In the genomic region with DNA sequence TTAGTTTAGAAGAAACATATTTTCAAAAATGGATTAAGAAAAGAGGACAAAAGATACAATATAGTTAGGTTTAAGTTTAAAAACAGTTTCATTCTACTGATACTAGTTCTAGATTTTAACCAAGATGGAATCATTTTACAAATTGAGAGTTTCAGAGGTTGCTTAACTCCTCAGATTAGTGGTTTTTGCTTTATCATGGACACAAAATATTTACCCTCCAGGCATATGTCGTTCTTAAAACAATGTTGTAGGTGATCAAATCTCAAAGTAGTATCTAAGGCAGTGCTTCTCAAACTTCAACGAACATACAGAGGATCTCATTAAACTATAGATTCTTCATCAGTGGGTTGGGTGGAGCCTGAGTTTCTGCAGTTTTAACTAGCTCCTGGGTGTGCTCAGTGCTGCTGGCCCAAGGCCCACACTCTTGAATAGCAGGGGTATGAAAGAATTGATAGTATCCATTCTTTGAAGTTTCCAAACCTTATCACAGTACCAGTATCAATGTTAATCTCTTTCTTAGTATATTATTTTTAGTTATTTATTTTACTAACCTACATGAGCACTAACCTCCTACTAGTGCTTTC, we compare ENCODE assay signal across 21 cellular contexts. TPM values are rescaled to one million over a fixed set of nuclear protein-coding genes. Genes with fewer than 3 reads are reported as not detected.
A peak's percentile ranks its signal among the peaks of the same experiment; 100 is the strongest.
DNase-seq lines count a peak whose midpoint lies in the region; ATAC-seq and TF ChIP-seq lines count a peak whose summit lies in the region.
"Had no signal": no experiment of that assay in that cellular context is flagged by ENCODE, and none has a peak within 500 bp of the region (broad histone marks: within the 10 kb centered on the region; RNA-seq: fewer than 3 reads in every experiment).

No MANE protein-coding gene starts in this region.

- DNase-seq in GM23338 (ENCODE audit: low spot score) (no peak), RPMI7951 (ENCODE audit: low read depth) (peak; percentile 54), left ventricle myocardium superior (no peak), smooth muscle cell (lab: John Stamatoyannopoulos, UW; ENCODE audit: unreplicated experiment) (no peak), mesenteric fat pad (ENCODE audit: low spot score) (no peak)
- DNase-seq in stimulated activated CD4-positive, alpha-beta T cell treated with anti-CD3 and anti-CD28 coated beads, Interleukin-4, amount 100 ng/mL, for 4 hours: no peak
- DNase-seq: activated CD4-positive, alpha-beta T cell treated with anti-CD3 and anti-CD28 coated beads, Interleukin-2, amount 50 U/mL, for 1 hour; activated naive CD4-positive, alpha-beta T cell treated with Interleukin-2 at 50 U/mL for 16 hours; activated T-cell treated with anti-CD3 and anti-CD28 coated beads for 4 hours; Calu3; dermis blood vessel endothelial cell; GDM1; NCI-H1092 treated with DMSO at 0.1 percent for 48 hours; NCI-H2107; NCI-H526 treated with DMSO at 0.1 percent for 48 hours; Peyer's patch; retina had no signal

- no peaks in the 10 kb centered on the region for H3K9me3 ChIP-seq in smooth muscle cell (replicated peaks; ENCODE audit: low read depth)
- H3K9me3 ChIP-seq: Peyer's patch had no signal

- H3K27me3 Mint-ChIP-seq in GM23338 (ENCODE audit: insufficient read depth, low read depth, poor library complexity): no peaks in the 10 kb centered on the region

- H3F3A ChIP-seq in GM23338 (replicated peaks; ENCODE audit: low read depth) (no peaks in the 10 kb centered on the region), smooth muscle cell (ENCODE audit: low read depth) (peaks cover 10% of the 10 kb centered on the region)

- H3K36me3 Mint-ChIP-seq in GM23338 (ENCODE audit: low read depth): peaks cover 8% of the 10 kb centered on the region; the same call in 2 of the 3 replicates
- H3K36me3 Mint-ChIP-seq: memory B cell had no signal

- H3K9ac ChIP-seq in smooth muscle cell (ENCODE audit: low read depth): no peak overlapping the region
- H3K9ac ChIP-seq: neural progenitor cell had no signal

- H3K9me3 Mint-ChIP-seq in GM23338: no peaks in the 10 kb centered on the region
- H3K9me3 Mint-ChIP-seq: memory B cell had no signal

- intact Hi-C loops in left ventricle myocardium superior (cut with micrococcal nuclease): loop anchor here (5.0 kb wide), 1 partner anchor 46 kb away; a partner anchor contains a TSS

- H3K27me3 ChIP-seq in GM23338 (ENCODE audit: insufficient read depth) (no peaks in the 10 kb centered on the region), smooth muscle cell (ENCODE audit: low read depth) (no peaks in the 10 kb centered on the region)
- H3K27me3 ChIP-seq: neural progenitor cell, Peyer's patch had no signal

- peak overlapping the region; percentile 43; the same call in 1 of the 2 replicates for H3K27ac Mint-ChIP-seq in GM23338
- H3K27ac Mint-ChIP-seq: memory B cell, neural progenitor cell had no signal

- H3K4me3 ChIP-seq in GM23338: no peak overlapping the region
- H3K4me3 ChIP-seq in smooth muscle cell: no peak overlapping the region
- H3K4me3 ChIP-seq: neural progenitor cell, Peyer's patch had no signal

- 31% methylated on average over 2 of the region's 2 CpGs for whole genome bisulfite sequencing in smooth muscle cell (ENCODE audit: low lambda C conversion rate)

- H3K36me3 ChIP-seq in GM23338 (ENCODE audit: insufficient read depth) (no peaks in the 10 kb centered on the region), smooth muscle cell (ENCODE audit: low read depth) (peaks cover 3% of the 10 kb centered on the region)
- H3K36me3 ChIP-seq: neural progenitor cell had no signal

- H3K4me2 ChIP-seq in GM23338 (no peak overlapping the region), smooth muscle cell (peak overlapping the region; percentile 72)
- H3K4me2 ChIP-seq: neural progenitor cell had no signal

- no peak overlapping the region for H3K27ac ChIP-seq in GM23338 (ENCODE audit: low read depth)
- peak overlapping the region; percentile 81 for H3K27ac ChIP-seq in smooth muscle cell (ENCODE audit: low read depth)
- H3K27ac ChIP-seq: neural progenitor cell, Peyer's patch had no signal

- no peak overlapping the region for H2AFZ ChIP-seq in GM23338
- H2AFZ ChIP-seq in smooth muscle cell (ENCODE audit: low read depth): no peak overlapping the region
- H2AFZ ChIP-seq: neural progenitor cell had no signal

- peaks cover 93% of the 10 kb centered on the region for H3K79me2 ChIP-seq in GM23338 (replicated peaks; ENCODE audit: insufficient read depth)
- H3K79me2 ChIP-seq in smooth muscle cell (ENCODE audit: low read depth): peaks cover 100% of the 10 kb centered on the region

- ATAC-seq in GM23338 (no peak), left ventricle myocardium superior (peak; percentile 36), GM18519 (IDR thresholded peaks at IDR 0.05; ENCODE audit: low FRiP score, unreplicated experiment) (no peak)
- ATAC-seq: esophagus mucosa had no signal

- no peak for TF ChIP-seq CTCF in GM23338 (conservative IDR thresholded peaks at IDR 0.05; ENCODE audit: low read depth in 2 of 2)
- no peak for TF ChIP-seq CTCF in smooth muscle cell (IDR thresholded peaks at IDR 0.05; ENCODE audit: borderline replicate concordance, insufficient read depth, poor library complexity, severe bottlenecking)

- peaks cover 32% of the 10 kb centered on the region; the same call in 2 of the 3 replicates for H3K4me1 Mint-ChIP-seq in GM23338
- H3K4me1 Mint-ChIP-seq: memory B cell had no signal

- H3K4me1 ChIP-seq in GM23338 (ENCODE audit: insufficient read depth) (peaks cover 14% of the 10 kb centered on the region; the same call in 1 of the 2 replicates), smooth muscle cell (ENCODE audit: low read depth) (peaks cover 46% of the 10 kb centered on the region)

- H4K20me1 ChIP-seq in GM23338 (replicated peaks; ENCODE audit: insufficient read depth) (peaks cover 1% of the 10 kb centered on the region; the same call in 1 of the 2 replicates), smooth muscle cell (ENCODE audit: low read depth) (peaks cover 82% of the 10 kb centered on the region)

- H3K4me3 Mint-ChIP-seq in GM23338: no peak overlapping the region
- H3K4me3 Mint-ChIP-seq: memory B cell, neural progenitor cell had no signal

- H3K9me2 ChIP-seq in GM23338 (ENCODE audit: insufficient read depth): no peaks in the 10 kb centered on the region

TF ChIP-seq in GM23338, 12 proteins besides CTCF, POLR2A, EP300 and RAD21 (continues in another document):
- no peak for TF ChIP-seq EZH2 (IDR thresholded peaks at IDR 0.05; ENCODE audit: low read depth, unreplicated experiment)

RNA-seq across cellular contexts. Expression of a gene that starts 48.0 kb away (rescaled TPM):
- total RNA-seq in GM23338 (2014; rRNA removed; shearing (Covaris generic)): 132 and 155 TPM in 2 replicates
- polyA plus RNA-seq in GM23338 (2016; fragmentation: Nextera tagmentation; extraction: Ambion mirVana) (17.2 and 19.5 TPM in 2 replicates), smooth muscle cell (25.1 and 28.4 TPM in 2 replicates)
- total RNA-seq in RPMI7951 (2014; rRNA removed; shearing (Covaris generic)): 55.1 and 72.7 TPM in 2 replicates
- total RNA-seq in left ventricle myocardium superior (98.6 TPM), smooth muscle cell (136 and 174 TPM in 2 replicates), mesenteric fat pad (135 TPM)
